In genomic region chr6:134010400-134010799, GRCh38 we compare ENCODE assay signal across 29 cellular contexts. TPM values are rescaled to one million over a fixed set of nuclear protein-coding genes. Genes with fewer than 3 reads are reported as not detected.
"Had no signal": no experiment of that assay in that cellular context is flagged by ENCODE, and none has a peak within 500 bp of the region (broad histone marks: within the 10 kb centered on the region; RNA-seq: fewer than 3 reads in every experiment).

No MANE protein-coding gene starts in this region.

- H3K4me3 ChIP-seq: ascending aorta, breast epithelium, coronary artery, dorsolateral prefrontal cortex, esophagus muscularis mucosa, gastrocnemius medialis had no signal

- H3K36me3 ChIP-seq: ascending aorta, breast epithelium, gastrocnemius medialis had no signal

- DNase-seq: activated CD4-positive, alpha-beta memory T cell treated with anti-CD3 and anti-CD28 coated beads for 36 hours; activated CD4-positive, alpha-beta T cell treated with anti-CD3 and anti-CD28 coated beads for 36 hours; activated CD4-positive, alpha-beta T cell treated with anti-CD3 and anti-CD28 coated beads, Interleukin-2, amount 10 ng/mL, durations not matched to agents 24 days and 14 days; activated CD4-positive, CD25-positive, alpha-beta regulatory T cell; activated CD4-positive, CD25-positive, alpha-beta regulatory T cell treated with anti-CD3 and anti-CD28 coated beads, Interleukin-2, amount 50 U/mL, for 72 hours; activated CD8-positive, alpha-beta memory T cell treated with anti-CD3 and anti-CD28 coated beads, Interleukin-2, amount 10 ng/mL, durations not matched to agents 7 days and 5 days; activated CD8-positive, alpha-beta memory T cell treated with anti-CD3 and anti-CD28 coated beads, Interleukin-2, amount 50 U/mL, for 4 hours; activated CD8-positive, alpha-beta T cell treated with anti-CD3 and anti-CD28 coated beads, Interleukin-2, amount 10 ng/mL, durations not matched to agents 7 days and 5 days; activated gamma-delta T cell; activated naive CD4-positive, alpha-beta T cell; activated naive CD4-positive, alpha-beta T cell treated with anti-CD3 and anti-CD28 coated beads, Interleukin-2, amount 10 ng/mL, durations not matched to agents 7 days and 5 days; activated naive CD8-positive, alpha-beta T cell treated with anti-CD3 and anti-CD28 coated beads, Interleukin-2, amount 10 ng/mL, durations not matched to agents 7 days and 5 days; activated T-cell treated with anti-CD3 and anti-CD28 coated beads, Interleukin-2, amount 50 U/mL, for 1 hour; activated T-cell treated with anti-CD3 and anti-CD28 coated beads, Interleukin-2, amount 50 U/mL, for 48 hours; dorsolateral prefrontal cortex; effector memory CD4-positive, alpha-beta T cell; endodermal cell; erythroblast; gastrocnemius medialis; glutamatergic neuron; T-helper 2 cell had no signal

- H3K27me3 ChIP-seq: ascending aorta, breast epithelium, dorsolateral prefrontal cortex, esophagus muscularis mucosa, gastrocnemius medialis had no signal

- H3K27ac ChIP-seq: ascending aorta, breast epithelium, coronary artery, dorsolateral prefrontal cortex, gastrocnemius medialis had no signal

- H3K9me3 ChIP-seq: ascending aorta, breast epithelium, esophagus muscularis mucosa, gastrocnemius medialis had no signal

- H3K4me1 ChIP-seq: ascending aorta, breast epithelium, foreskin keratinocyte had no signal

- ATAC-seq: activated CD8-positive, alpha-beta memory T cell treated with anti-CD3 and anti-CD28 coated beads, Interleukin-2, amount 10 ng/mL, durations not matched to agents 7 days and 5 days; activated CD8-positive, alpha-beta T cell treated with anti-CD3 and anti-CD28 coated beads, Interleukin-2, amount 10 ng/mL, durations not matched to agents 7 days and 5 days; gastrocnemius medialis had no signal

RNA-seq across cellular contexts. Expression of gene SLC2A12, which starts 42.0 kb away (rescaled TPM):
- total RNA-seq: activated CD4-positive, alpha-beta T cell treated with anti-CD3 and anti-CD28 coated beads, Interleukin-2, amount 10 ng/mL, durations not matched to agents 24 days and 14 days; activated CD8-positive, alpha-beta memory T cell treated with anti-CD3 and anti-CD28 coated beads for 36 hours; activated T-helper 1 cell treated with anti-CD3 and anti-CD28 coated beads, Interleukin-12 subunit alpha, Interleukin-12 subunit beta, Interleukin-2, Interleukin-4 antibody, amounts not matched to agents 30 ng/mL and 10 ng/mL and 1 ng/mL, durations not matched to agents 14 hours and 24 hours and 36 hours; ascending aorta; T-helper 1 cell treated with Interleukin-12 subunit alpha and Interleukin-12 subunit beta and Interleukin-4 antibody, amounts not matched to agents 30 ng/mL and 1 ng/mL, for 36 hours had no signal
